ENCODE assay signal across 12 cellular contexts in genomic region chr2:227805578-227805977, GRCh38. TPM values are rescaled to one million over a fixed set of nuclear protein-coding genes. Genes with fewer than 3 reads are reported as not detected.
DNase-seq lines count a peak whose midpoint lies in the region; ATAC-seq and TF ChIP-seq lines count a peak whose summit lies in the region.
"Had no signal": no experiment of that assay in that cellular context is flagged by ENCODE, and none has a peak within 500 bp of the region (broad histone marks: within the 10 kb centered on the region; RNA-seq: fewer than 3 reads in every experiment).

No MANE protein-coding gene starts in this region.

- H3K4me2 ChIP-seq in BLaER1 treated with 17β-estradiol and CSF1 and Interleukin-3, amounts not matched to agents 10 nM and 100 nM = peak overlapping the region; percentile 60 to 88 (median 76)
- H3K4me2 ChIP-seq in GM23338 = no peak overlapping the region

- H4K20me1 ChIP-seq in BLaER1 treated with 17β-estradiol and CSF1 and Interleukin-3, amounts not matched to agents 10 nM and 100 nM = no peaks in the 10 kb centered on the region
- no peaks in the 10 kb centered on the region for H4K20me1 ChIP-seq in GM23338 (replicated peaks; ENCODE audit: insufficient read depth)

- POLR2A ChIA-PET in Caco-2 (lab: Charles Lee) = no interaction called here

- peaks cover 0 to 13% (median 10%) of the 10 kb centered on the region in 11 experiments; a peak in 10 of 22 replicates for H3K9me3 ChIP-seq in BLaER1 treated with 17β-estradiol and CSF1 and Interleukin-3, amounts not matched to agents 10 nM and 100 nM (replicated peaks in 1 of 11)
- H3K9me3 ChIP-seq in Caco-2 = no peaks in the 10 kb centered on the region

- CTCF ChIA-PET in Caco-2 (lab: Charles Lee) = no interaction called here

- TF ChIP-seq CTCF in GM23338 (conservative IDR thresholded peaks at IDR 0.05; ENCODE audit: low read depth in 2 of 2) (no peak), Caco-2 (IDR thresholded peaks at IDR 0.05; ENCODE audit: insufficient read depth in 1 of 2, low read depth in 1 of 2, low read length in 1 of 2, severe bottlenecking in 1 of 2, unreplicated experiment in 1 of 2) (no peak)

- H3K36me3 ChIP-seq in BLaER1 treated with 17β-estradiol and CSF1 and Interleukin-3, amounts not matched to agents 10 nM and 100 nM = no peaks in the 10 kb centered on the region
- no peaks in the 10 kb centered on the region for H3K36me3 ChIP-seq in GM23338 (ENCODE audit: insufficient read depth)
- H3K36me3 ChIP-seq in Caco-2 (ENCODE audit: control insufficient read depth, insufficient read depth, low read length) = no peaks in the 10 kb centered on the region

- H2AFZ ChIP-seq in GM23338 = 0 out of 2 replicates have a peak overlapping the region, but pooled peaks have one; percentile 2

- H3K4me1 Mint-ChIP-seq in GM23338 (peaks cover 14% of the 10 kb centered on the region), Caco-2 (ENCODE audit: low read depth, unreplicated experiment) (no peaks in the 10 kb centered on the region)

- no peaks in the 10 kb centered on the region for H3K79me2 ChIP-seq in GM23338 (replicated peaks; ENCODE audit: insufficient read depth)

- intact Hi-C loops in Caco-2 (cut with micrococcal nuclease; ENCODE audit: unreplicated experiment) = no loop called here

- no peak for ATAC-seq in GM23338

- H3K4me3 Mint-ChIP-seq in GM23338 (no peak overlapping the region), Caco-2 (ENCODE audit: unreplicated experiment) (no peak overlapping the region)

- H3K9ac ChIP-seq in BLaER1 treated with 17β-estradiol and CSF1 and Interleukin-3, amounts not matched to agents 10 nM and 100 nM = peak overlapping the region in 10 of 11 experiments; percentile 7 to 67 (median 52); a peak in 16 of 22 replicates

- BruUV-seq in Caco-2 (replicated peaks; lab: Mats Ljungman, UMichigan) = no TSS peak

- peaks cover 17 to 24% (median 19%) of the 10 kb centered on the region in 10 experiments for H3K4me1 ChIP-seq in BLaER1 treated with 17β-estradiol and CSF1 and Interleukin-3, amounts not matched to agents 10 nM and 100 nM
- H3K4me1 ChIP-seq in GM23338 (ENCODE audit: insufficient read depth) (peaks cover 6% of the 10 kb centered on the region; the same call in 1 of the 2 replicates), Caco-2 (peaks cover 5% of the 10 kb centered on the region; the same call in 1 of the 2 replicates)

- H3K9me3 Mint-ChIP-seq in GM23338 = no peaks in the 10 kb centered on the region
- peaks cover 10% of the 10 kb centered on the region for H3K9me3 Mint-ChIP-seq in Caco-2 (ENCODE audit: unreplicated experiment)

- no peaks in the 10 kb centered on the region for H3K36me3 Mint-ChIP-seq in GM23338 (ENCODE audit: low read depth)
- no peaks in the 10 kb centered on the region for H3K36me3 Mint-ChIP-seq in Caco-2 (ENCODE audit: insufficient read depth, unreplicated experiment)

- peaks cover 6% of the 10 kb centered on the region; the same call in 1 of the 2 replicates for H3K9me2 ChIP-seq in GM23338 (ENCODE audit: insufficient read depth)

- H3F3A ChIP-seq in GM23338 (replicated peaks; ENCODE audit: low read depth) = no peaks in the 10 kb centered on the region

- no peaks in the 10 kb centered on the region for H3K27me3 ChIP-seq in BLaER1 treated with 17β-estradiol and CSF1 and Interleukin-3, amounts not matched to agents 10 nM and 100 nM
- H3K27me3 ChIP-seq in GM23338 (ENCODE audit: insufficient read depth) (no peaks in the 10 kb centered on the region), layer of hippocampus (ENCODE audit: control insufficient read depth, insufficient read depth, low read length) (no peaks in the 10 kb centered on the region), Caco-2 (replicated peaks; ENCODE audit: control insufficient read depth, insufficient read depth, low read length) (no peaks in the 10 kb centered on the region)

- DNase-seq in GM23338 (ENCODE audit: low spot score) (no peak), UCSD-AML1 (lab: John Stamatoyannopoulos, UW; ENCODE audit: unreplicated experiment) (peak; percentile 21), Caco-2 (no peak), NCI-H82 treated with DMSO at 0.1 percent for 48 hours (lab: John Stamatoyannopoulos, UW; ENCODE audit: unreplicated experiment) (no peak), NCI-H1092 treated with DMSO at 0.1 percent for 48 hours (lab: John Stamatoyannopoulos, UW) (no peak), NCI-H2196 treated with DMSO at 0.1 percent for 48 hours (lab: John Stamatoyannopoulos, UW; ENCODE audit: unreplicated experiment) (no peak)
- DNase-seq: DND-41, foreskin melanocyte, NCI-H2107 had no signal

- H3K27ac ChIP-seq in BLaER1 treated with 17β-estradiol and CSF1 and Interleukin-3, amounts not matched to agents 10 nM and 100 nM = peak overlapping the region in 10 of 11 experiments; percentile 47 to 81 (median 72); a peak in 20 of 22 replicates
- H3K27ac ChIP-seq in GM23338 (ENCODE audit: low read depth) (no peak overlapping the region), layer of hippocampus (ENCODE audit: low read depth, low read length) (peak overlapping the region; percentile 62)

- H3K27ac Mint-ChIP-seq in GM23338 (no peak overlapping the region), Caco-2 (ENCODE audit: unreplicated experiment) (no peak overlapping the region)

- no peaks in the 10 kb centered on the region for H3K27me3 Mint-ChIP-seq in GM23338 (ENCODE audit: insufficient read depth, low read depth, poor library complexity)
- H3K27me3 Mint-ChIP-seq in Caco-2 (ENCODE audit: insufficient read depth, unreplicated experiment) = no peaks in the 10 kb centered on the region

- peak overlapping the region in 8 of 10 experiments; percentile 12 to 45 (median 32); a peak in 13 of 20 replicates for H3K4me3 ChIP-seq in BLaER1 treated with 17β-estradiol and CSF1 and Interleukin-3, amounts not matched to agents 10 nM and 100 nM
- no peak overlapping the region for H3K4me3 ChIP-seq in GM23338
- no peak overlapping the region for H3K4me3 ChIP-seq in Caco-2 (ENCODE audit: low read depth, low read length)

TF ChIP-seq in GM23338, 12 proteins besides CTCF, POLR2A, EP300 and RAD21:
- TF ChIP-seq ZNF331 (CRISPR knock-in tag; IDR thresholded peaks at IDR 0.05; ENCODE audit: low read depth) (no peak), ETS1 (IDR thresholded peaks at IDR 0.05) (no peak), JUNB (IDR thresholded peaks at IDR 0.05; ENCODE audit: unreplicated experiment) (no peak), NANOG (IDR thresholded peaks at IDR 0.05; ENCODE audit: borderline replicate concordance) (no peak), POLR2AphosphoS5 (IDR thresholded peaks at IDR 0.05; ENCODE audit: low read depth) (no peak), EZH2phosphoT487 (IDR thresholded peaks at IDR 0.05; ENCODE audit: unreplicated experiment) (no peak), REST (IDR thresholded peaks at IDR 0.05; ENCODE audit: unreplicated experiment) (no peak)

RNA-seq across cellular contexts. Expression of gene CCL20, which starts 8.1 kb away (rescaled TPM):
- total RNA-seq in GM23338 (2014; rRNA removed; shearing (Covaris generic)) = not detected in 2 replicates
- not detected in 2 replicates for polyA plus RNA-seq in GM23338 (2016; fragmentation: Nextera tagmentation; extraction: Ambion mirVana)
- 2.8 and 3.5 TPM in 2 replicates for total RNA-seq in Caco-2 (2022)
- total RNA-seq: myocyte had no signal

RNA-seq across cellular contexts. Expression of gene SCYGR8, which starts 59.9 kb away (rescaled TPM):
- not detected in 2 replicates for total RNA-seq in GM23338 (2014; rRNA removed; shearing (Covaris generic))
- not detected in 2 replicates for polyA plus RNA-seq in GM23338 (2016; fragmentation: Nextera tagmentation; extraction: Ambion mirVana)
- total RNA-seq in Caco-2 (2022) = not detected in 2 replicates
- total RNA-seq: myocyte had no signal

Comparison
In these comparisons a context has a peak if more than half of its experiments do, and no peak if none do; other contexts are left out.
1. H3K4me3 ChIP-seq: peak in BLaER1 treated with 17β-estradiol and CSF1 and Interleukin-3, amounts not matched to agents 10 nM and 100 nM (8 of 10); none in GM23338 (single experiment) and Caco-2 (single experiment).